ENCODE assay signal across 1 cellular context in genomic region chr10:70125918-70126590, GRCh38.
TF ChIP-seq lines count a peak whose summit lies in the region.

No MANE protein-coding gene starts in this region.

TF ChIP-seq in K562, 482 proteins besides CTCF, POLR2A, EP300 and RAD21:
- TF ChIP-seq U2AF1 (optimal IDR thresholded peaks at IDR 0.05; ENCODE audit: low read depth, low read length) (no peak), POLR2G (IDR thresholded peaks at IDR 0.05; ENCODE audit: low read depth, low read length) (0 out of 2 replicates have a peak, but pooled peaks have one; percentile 38), ZNF232 (CRISPR knock-in tag; IDR thresholded peaks at IDR 0.05) (0 out of 2 replicates have a peak, but pooled peaks have one; percentile 28)
